8 cellular contexts compared by ENCODE assay signal in genomic region chr17:69607162-69607834, GRCh38.
A peak's percentile ranks its signal among the peaks of the same experiment; 100 is the strongest.
DNase-seq lines count a peak whose midpoint lies in the region; ATAC-seq lines count a peak whose summit lies in the region.

No MANE protein-coding gene starts in this region.

- ATAC-seq in activated T-cell treated with anti-CD3 and anti-CD28 coated beads, Interleukin-2, amount 50 U/mL, for 72 hours (replicated peaks in 1 of 2) = peak; percentile 78 to 82

- peak; percentile 57 to 58 for DNase-seq in activated T-cell treated with anti-CD3 and anti-CD28 coated beads, Interleukin-2, amount 50 U/mL, for 72 hours
- DNase-seq in activated T-cell treated with anti-CD3 and anti-CD28 coated beads, Interleukin-2, amount 50 U/mL, for 1 hour = no peak
- DNase-seq in HAP-1 (ENCODE audit: low spot score in 2 of 2) (peak; percentile 77 to 79), LHCN-M2 (ENCODE audit: low read depth) (peak; percentile 92), OCI-M1 (lab: John Stamatoyannopoulos, UW) (peak; percentile 74), caudate nucleus (lab: John Stamatoyannopoulos, UW) (peak in 57 of 61 donors; percentile 2 to 84 (median 37)), kidney glomerular epithelial cell (lab: John Stamatoyannopoulos, UW) (peak; percentile 88)
- DNase-seq in stimulated activated CD8-positive, alpha-beta memory T cell treated with anti-CD3 and anti-CD28 coated beads, Interleukin-4, amount 100 ng/mL, for 48 hours = peak; percentile 44

- H3K36me3 Mint-ChIP-seq in activated T-cell treated with anti-CD3 and anti-CD28 coated beads, Interleukin-2, amount 50 U/mL, for 72 hours (ENCODE audit: insufficient read depth in 2 of 2) = no peaks in the 10 kb centered on the region

- in situ Hi-C loops in HAP-1 (cut with MboI; ENCODE audit: low sequenced_read_pairs) = no loop called here

- no peaks in the 10 kb centered on the region for H3K36me3 ChIP-seq in HAP-1 (replicated peaks)

- no peak overlapping the region for H3K4me3 ChIP-seq in HAP-1

- H3K4me1 ChIP-seq in HAP-1 = no peaks in the 10 kb centered on the region; the same call in 1 of the 2 replicates

- no peaks in the 10 kb centered on the region for H3K9me3 ChIP-seq in HAP-1

- H3K27me3 Mint-ChIP-seq in activated T-cell treated with anti-CD3 and anti-CD28 coated beads, Interleukin-2, amount 50 U/mL, for 72 hours (ENCODE audit: low read depth) = peaks cover 7% of the 10 kb centered on the region

- no peaks in the 10 kb centered on the region for H3K27me3 ChIP-seq in HAP-1 (ENCODE audit: low read depth)

- H3K4me3 Mint-ChIP-seq in activated T-cell treated with anti-CD3 and anti-CD28 coated beads, Interleukin-2, amount 50 U/mL, for 72 hours = no peak overlapping the region

- H3K4me1 Mint-ChIP-seq in activated T-cell treated with anti-CD3 and anti-CD28 coated beads, Interleukin-2, amount 50 U/mL, for 72 hours (ENCODE audit: low read depth) = peaks cover 24% of the 10 kb centered on the region

- peak overlapping the region; percentile 96 for H3K27ac Mint-ChIP-seq in activated T-cell treated with anti-CD3 and anti-CD28 coated beads, Interleukin-2, amount 50 U/mL, for 72 hours

- peak overlapping the region; percentile 11 for H3K27ac ChIP-seq in caudate nucleus (ENCODE audit: low read depth, low read length)

- H3K9me3 Mint-ChIP-seq in activated T-cell treated with anti-CD3 and anti-CD28 coated beads, Interleukin-2, amount 50 U/mL, for 72 hours = peaks cover 2% of the 10 kb centered on the region in 2 donors
